ENCODE assay signal across 31 cellular contexts in the genomic region with DNA sequence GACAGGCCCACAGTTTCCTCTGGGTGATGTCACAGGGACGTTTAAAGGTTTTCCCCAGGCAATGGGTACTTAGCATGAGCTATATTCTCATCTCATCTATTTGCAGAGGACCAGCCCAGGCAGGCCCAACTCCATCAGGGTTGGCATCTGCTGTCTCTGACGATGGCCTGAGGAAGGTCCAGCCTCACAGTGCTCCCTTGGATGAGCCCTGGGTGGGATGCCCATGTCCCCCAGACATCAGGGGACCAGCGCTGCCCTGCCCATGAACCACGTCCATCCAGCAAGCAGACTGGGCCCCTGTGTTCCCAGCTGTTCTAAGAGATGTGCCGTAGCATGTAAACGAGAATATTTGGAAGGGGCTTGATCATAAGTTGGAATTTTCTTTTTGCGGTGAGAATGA.
"Had no signal": no experiment of that assay in that cellular context is flagged by ENCODE, and none has a peak within 500 bp of the region (broad histone marks: within the 10 kb centered on the region; RNA-seq: fewer than 3 reads in every experiment).

No MANE protein-coding gene starts in this region.

- ATAC-seq: activated CD8-positive, alpha-beta memory T cell treated with anti-CD3 and anti-CD28 coated beads, Interleukin-2, amount 10 ng/mL, durations not matched to agents 7 days and 5 days; activated T-cell treated with anti-CD3 and anti-CD28 coated beads, Interleukin-2, amount 50 U/mL, for 72 hours; activated T-helper 17 cell treated with anti-CD3 and anti-CD28 coated beads, Interleukin-2, amount 50 U/mL, for 72 hours had no signal

- H3K27me3 ChIP-seq: cardiac muscle cell had no signal

- H3K27ac ChIP-seq: cardiac muscle cell, PC-9, RWPE1, WERI-Rb-1 had no signal

- FAIRE-seq: RCC 7860 had no signal

- H3K4me3 ChIP-seq: cardiac muscle cell, PC-9 had no signal

- H3K36me3 ChIP-seq: cardiac muscle cell, WERI-Rb-1 had no signal

- DNase-seq: activated CD4-positive, alpha-beta memory T cell treated with anti-CD3 and anti-CD28 coated beads, Interleukin-2, amount 10 ng/mL, durations not matched to agents 7 days and 5 days; activated CD4-positive, alpha-beta T cell treated with anti-CD3 and anti-CD28 coated beads for 1 hour; activated CD4-positive, alpha-beta T cell treated with anti-CD3 and anti-CD28 coated beads for 48 hours; activated CD4-positive, CD25-positive, alpha-beta regulatory T cell; activated CD8-positive, alpha-beta memory T cell treated with anti-CD3 and anti-CD28 coated beads for 24 hours; activated CD8-positive, alpha-beta memory T cell treated with anti-CD3 and anti-CD28 coated beads, Interleukin-2, amount 10 ng/mL, durations not matched to agents 7 days and 5 days; activated CD8-positive, alpha-beta memory T cell treated with anti-CD3 and anti-CD28 coated beads, Interleukin-2, amount 50 U/mL, for 48 hours; activated effector memory CD4-positive, alpha-beta T cell treated with anti-CD3 and anti-CD28 coated beads, Interleukin-2, amount 50 U/mL, for 16 hours; activated naive CD4-positive, alpha-beta T cell; activated naive CD4-positive, alpha-beta T cell treated with anti-CD3 and anti-CD28 coated beads, Interleukin-2, amount 50 U/mL, for 16 hours; activated naive CD8-positive, alpha-beta T cell treated with anti-CD3 and anti-CD28 coated beads for 36 hours; activated T-cell treated with anti-CD3 and anti-CD28 coated beads, Interleukin-2, amount 50 U/mL, for 72 hours; amniotic stem cell; NCI-H1105; NCI-H1417 treated with DMSO at 0.1 percent for 48 hours; NCI-H187 treated with DMSO at 0.1 percent for 48 hours; NCI-H2081; NCI-H2171 treated with DMSO at 0.1 percent for 48 hours; NCI-H2227 treated with DMSO at 0.1 percent for 48 hours; NCI-H524 treated with DMSO at 0.1 percent for 48 hours; PC-9; Right ventricle myocardium superior; SW 1271; T-helper 1 cell; T-helper 2 cell; T-helper 9 cell; WERI-Rb-1 had no signal
